In genomic region chr12:26010293-26010821, GRCh38 we compare ENCODE assay signal across 1 cellular context.
TF ChIP-seq lines count a peak whose summit lies in the region.

No MANE protein-coding gene starts in this region.

TF ChIP-seq in HEK293, 187 proteins besides CTCF, POLR2A, EP300 and RAD21 (continued from another document):
- TF ChIP-seq PRDM4 (tag by site-specific recombination; IDR thresholded peaks at IDR 0.05) (peak; percentile 61; the same call in 1 of the 2 replicates), ZNF391 (tag by site-specific recombination; IDR thresholded peaks at IDR 0.05; ENCODE audit: borderline replicate concordance, low read depth) (peak; percentile 38; the same call in 1 of the 2 replicates), ZNF114 (tag by site-specific recombination; IDR thresholded peaks at IDR 0.05) (no peak), ZBTB17 (tag by site-specific recombination; IDR thresholded peaks at IDR 0.05) (peak; percentile 46), ZFP69B (tag by site-specific recombination; IDR thresholded peaks at IDR 0.05) (0 out of 2 replicates have a peak, but pooled peaks have one; percentile 51), ZBTB10 (tag by site-specific recombination; IDR thresholded peaks at IDR 0.05) (0 out of 2 replicates have a peak, but pooled peaks have one; percentile 17), TCF7L2 (IDR thresholded peaks at IDR 0.05; ENCODE audit: borderline replicate concordance, low read depth, low read length) (no peak), ZNF362 (tag by site-specific recombination; IDR thresholded peaks at IDR 0.05) (no peak), ZNF768 (tag by site-specific recombination; IDR thresholded peaks at IDR 0.05) (no peak), FEZF1 (tag by site-specific recombination; IDR thresholded peaks at IDR 0.05) (peak; percentile 62), ZNF843 (tag by site-specific recombination; IDR thresholded peaks at IDR 0.05) (peak; percentile 90), ZNF350 (tag by site-specific recombination; IDR thresholded peaks at IDR 0.05) (no peak), ZNF140 (tag by site-specific recombination; IDR thresholded peaks at IDR 0.05) (no peak)
- TF ChIP-seq, protein P1, sequence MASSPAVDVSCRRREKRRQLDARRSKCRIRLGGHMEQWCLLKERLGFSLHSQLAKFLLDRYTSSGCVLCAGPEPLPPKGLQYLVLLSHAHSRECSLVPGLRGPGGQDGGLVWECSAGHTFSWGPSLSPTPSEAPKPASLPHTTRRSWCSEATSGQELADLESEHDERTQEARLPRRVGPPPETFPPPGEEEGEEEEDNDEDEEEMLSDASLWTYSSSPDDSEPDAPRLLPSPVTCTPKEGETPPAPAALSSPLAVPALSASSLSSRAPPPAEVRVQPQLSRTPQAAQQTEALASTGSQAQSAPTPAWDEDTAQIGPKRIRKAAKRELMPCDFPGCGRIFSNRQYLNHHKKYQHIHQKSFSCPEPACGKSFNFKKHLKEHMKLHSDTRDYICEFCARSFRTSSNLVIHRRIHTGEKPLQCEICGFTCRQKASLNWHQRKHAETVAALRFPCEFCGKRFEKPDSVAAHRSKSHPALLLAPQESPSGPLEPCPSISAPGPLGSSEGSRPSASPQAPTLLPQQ (tag by site-specific recombination; IDR thresholded peaks at IDR 0.05), result peak; percentile 84
- TF ChIP-seq, protein P2, sequence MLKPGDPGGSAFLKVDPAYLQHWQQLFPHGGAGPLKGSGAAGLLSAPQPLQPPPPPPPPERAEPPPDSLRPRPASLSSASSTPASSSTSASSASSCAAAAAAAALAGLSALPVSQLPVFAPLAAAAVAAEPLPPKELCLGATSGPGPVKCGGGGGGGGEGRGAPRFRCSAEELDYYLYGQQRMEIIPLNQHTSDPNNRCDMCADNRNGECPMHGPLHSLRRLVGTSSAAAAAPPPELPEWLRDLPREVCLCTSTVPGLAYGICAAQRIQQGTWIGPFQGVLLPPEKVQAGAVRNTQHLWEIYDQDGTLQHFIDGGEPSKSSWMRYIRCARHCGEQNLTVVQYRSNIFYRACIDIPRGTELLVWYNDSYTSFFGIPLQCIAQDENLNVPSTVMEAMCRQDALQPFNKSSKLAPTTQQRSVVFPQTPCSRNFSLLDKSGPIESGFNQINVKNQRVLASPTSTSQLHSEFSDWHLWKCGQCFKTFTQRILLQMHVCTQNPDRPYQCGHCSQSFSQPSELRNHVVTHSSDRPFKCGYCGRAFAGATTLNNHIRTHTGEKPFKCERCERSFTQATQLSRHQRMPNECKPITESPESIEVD (tag by site-specific recombination; IDR thresholded peaks at IDR 0.05), result peak; percentile 85
